Comparison of ENCODE assay signal across 1 cellular context in genomic region chr2:160467086-160467485, GRCh38.
TF ChIP-seq lines count a peak whose summit lies in the region.

No MANE protein-coding gene starts in this region.

TF ChIP-seq in IMR-90, 13 proteins besides CTCF, POLR2A, EP300 and RAD21:
- TF ChIP-seq MAZ (IDR thresholded peaks at IDR 0.05; ENCODE audit: borderline replicate concordance, low read depth, low read length) (no peak), FOS (IDR thresholded peaks at IDR 0.05; ENCODE audit: low read depth, low read length) (no peak), CEBPB (IDR thresholded peaks at IDR 0.05; ENCODE audit: low read depth, low read length) (no peak), RCOR1 (IDR thresholded peaks at IDR 0.05; ENCODE audit: insufficient replicate concordance, low read length) (no peak), SMC3 (IDR thresholded peaks at IDR 0.05; ENCODE audit: low read depth, low read length) (no peak), CHD1 (IDR thresholded peaks at IDR 0.05; ENCODE audit: low read depth, low read length) (no peak), NFE2L2 (IDR thresholded peaks at IDR 0.05; ENCODE audit: low read depth, low read length) (no peak), MAFK (IDR thresholded peaks at IDR 0.05; ENCODE audit: low read depth, low read length) (no peak), BHLHE40 (IDR thresholded peaks at IDR 0.05; ENCODE audit: low read depth, low read length) (no peak), ELK1 (IDR thresholded peaks at IDR 0.05; ENCODE audit: borderline replicate concordance, low read depth, low read length) (no peak), MXI1 (IDR thresholded peaks at IDR 0.05; ENCODE audit: borderline replicate concordance, low read depth, low read length) (no peak), RFX5 (IDR thresholded peaks at IDR 0.05; ENCODE audit: low read depth, low read length) (no peak), USF2 (IDR thresholded peaks at IDR 0.05; ENCODE audit: low read depth, low read length) (no peak)
